In the genomic region with DNA sequence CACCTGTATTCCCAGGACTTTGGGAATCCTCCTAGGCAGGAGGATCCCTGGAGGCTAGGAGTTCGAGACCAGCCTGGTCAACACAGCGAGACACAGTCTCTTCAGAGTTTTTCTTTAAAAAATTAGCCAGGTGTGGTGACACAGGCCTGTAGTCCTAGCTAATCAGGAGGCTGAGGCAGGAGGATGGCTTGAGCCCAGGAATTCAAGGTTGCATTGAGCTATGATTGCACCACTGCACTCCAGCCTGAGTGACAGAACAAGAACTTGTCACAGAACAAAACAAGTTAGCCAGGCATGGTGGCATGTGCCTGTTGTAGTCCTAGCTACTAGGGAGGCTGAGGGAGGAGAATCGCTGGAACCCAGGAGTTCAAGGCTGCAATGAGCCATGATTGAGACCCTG, we compare ENCODE assay signal across 16 cellular contexts. TPM values are rescaled to one million over a fixed set of nuclear protein-coding genes. Genes with fewer than 3 reads are reported as not detected.
DNase-seq lines count a peak whose midpoint lies in the region; ATAC-seq and TF ChIP-seq lines count a peak whose summit lies in the region.
"Had no signal": no experiment of that assay in that cellular context is flagged by ENCODE, and none has a peak within 500 bp of the region (broad histone marks: within the 10 kb centered on the region; RNA-seq: fewer than 3 reads in every experiment).

No MANE protein-coding gene starts in this region.

- H4K8ac ChIP-seq in mesenchymal stem cell (ENCODE audit: low read length): no peak overlapping the region

- peaks cover 37% of the 10 kb centered on the region for H3K4me1 Mint-ChIP-seq in MCF 10A (ENCODE audit: insufficient read depth, unreplicated experiment)

- H3K4ac ChIP-seq in mesenchymal stem cell (ENCODE audit: low read depth in 1 of 2, low read length in 2 of 2): no peak overlapping the region

- in situ Hi-C loops in mammary epithelial cell (cut with MboI; ENCODE audit: low sequenced_read_pairs in 2 of 2): no loop called here

- no peak for TF ChIP-seq POLR2A in body of pancreas (IDR thresholded peaks at IDR 0.05)

- H2AFZ ChIP-seq in mammary epithelial cell (ENCODE audit: low read depth, low read length) (no peak overlapping the region), mesenchymal stem cell (ENCODE audit: low read depth, low read length) (no peak overlapping the region)

- H3K4me1 ChIP-seq in mammary epithelial cell (ENCODE audit: insufficient read depth, low read length) (peaks cover 16% of the 10 kb centered on the region), body of pancreas (peaks cover 50% of the 10 kb centered on the region), mesenchymal stem cell (ENCODE audit: control insufficient read depth, insufficient read depth, low read depth, low read length) (peaks cover 36% of the 10 kb centered on the region), SJCRH30 (peaks cover 18% of the 10 kb centered on the region)

- H3K4me3 ChIP-seq in mammary epithelial cell (replicated peaks in 1 of 3; ENCODE audit: insufficient read depth in 1 of 3, low read depth in 2 of 3, low read length in 3 of 3): no peak overlapping the region
- H3K4me3 ChIP-seq in body of pancreas: no peak overlapping the region
- H3K4me3 ChIP-seq in mesenchymal stem cell (ENCODE audit: insufficient read depth in 1 of 2, low read depth in 1 of 2, low read length in 2 of 2): no peak overlapping the region
- no peak overlapping the region for H3K4me3 ChIP-seq in SJCRH30
- H3K4me3 ChIP-seq: SJSA1 had no signal

- BruUV-seq in MCF 10A (replicated peaks; lab: Mats Ljungman, UMichigan): no TSS peak
- BruUV-seq in mammary epithelial cell (replicated peaks; lab: Mats Ljungman, UMichigan): no TSS peak

- H3K18ac ChIP-seq in mesenchymal stem cell (ENCODE audit: low read depth in 1 of 2, low read length in 2 of 2): no peak overlapping the region

- TF ChIP-seq CTCF in MCF 10A (IDR thresholded peaks at IDR 0.05; ENCODE audit: unreplicated experiment) (no peak), mammary epithelial cell (conservative IDR thresholded peaks at IDR 0.05 in 1 of 2, IDR thresholded peaks at IDR 0.05 in 1 of 2; ENCODE audit: extremely low read depth in 1 of 2, insufficient read depth in 1 of 2, low read depth in 1 of 2, low read length in 2 of 2) (no peak), body of pancreas (IDR thresholded peaks at IDR 0.05) (no peak)

- H3K4me3 Mint-ChIP-seq in MCF 10A (ENCODE audit: unreplicated experiment): no peak overlapping the region
- H3K4me3 Mint-ChIP-seq: CD4-positive, alpha-beta memory T cell had no signal

- intact Hi-C loops in MCF 10A (cut with micrococcal nuclease): loop anchor here (5.0 kb wide), 1 partner anchor 136 kb away; a partner anchor contains a TSS
- intact Hi-C loops in mammary epithelial cell (cut with micrococcal nuclease): no loop called here
- intact Hi-C loops in body of pancreas (cut with DNase I): loop anchor here (5.0 kb wide), 1 partner anchor 36 kb away; no protein-coding TSS in a partner anchor

- H2BK15ac ChIP-seq in mesenchymal stem cell (ENCODE audit: low read depth, poor library complexity, severe bottlenecking): no peak overlapping the region

- H3K9me3 ChIP-seq in mammary epithelial cell (replicated peaks; ENCODE audit: insufficient read depth, low read length): no peaks in the 10 kb centered on the region
- H3K9me3 ChIP-seq in body of pancreas: no peaks in the 10 kb centered on the region
- no peaks in the 10 kb centered on the region for H3K9me3 ChIP-seq in mesenchymal stem cell (ENCODE audit: control insufficient read depth, low read length)
- H3K9me3 ChIP-seq in SJCRH30 (replicated peaks): no peaks in the 10 kb centered on the region
- H3K9me3 ChIP-seq: SJSA1 had no signal

- H4K91ac ChIP-seq in mesenchymal stem cell (ENCODE audit: low read length): no peak overlapping the region

- dilution Hi-C loops in mammary epithelial cell (cut with HindIII; ENCODE audit: low sequenced_read_pairs): loop anchor here (10.0 kb wide), 1 partner anchor 48 kb away; a partner anchor contains a TSS

- H3K4me2 ChIP-seq in mammary epithelial cell (ENCODE audit: insufficient read depth, low read depth, low read length) (no peak overlapping the region), mesenchymal stem cell (ENCODE audit: low read length, poor library complexity, severe bottlenecking) (no peak overlapping the region)

- no peaks in the 10 kb centered on the region for H3K79me2 ChIP-seq in mammary epithelial cell (ENCODE audit: insufficient read depth, low read length)

- H3K79me1 ChIP-seq in mesenchymal stem cell (replicated peaks; ENCODE audit: low read length, poor library complexity, severe bottlenecking): no peaks in the 10 kb centered on the region

- ATAC-seq in body of pancreas: no peak
- ATAC-seq: PC-3 had no signal

- no peak overlapping the region for H2BK5ac ChIP-seq in mesenchymal stem cell (ENCODE audit: low read depth, low read length, poor library complexity, severe bottlenecking)

- peak overlapping the region; percentile 27 for H2AK5ac ChIP-seq in mesenchymal stem cell (ENCODE audit: low read length, severe bottlenecking)

- POLR2A ChIA-PET in MCF 10A (lab: Yijun Ruan, JAX): no interaction called here

- CTCF ChIA-PET in MCF 10A (lab: Yijun Ruan, JAX) (interaction anchor here (5.2 to 9.0 kb wide), 2 partner anchors 12 to 53 kb away, joined by 22 to 118 read pairs; a partner anchor contains a TSS), mammary epithelial cell (lab: Charles Lee; ENCODE audit: low non-redundant PET) (no interaction called here)

- H3K27ac ChIP-seq in mammary epithelial cell (ENCODE audit: insufficient read depth, low read depth, low read length) (no peak overlapping the region), body of pancreas (peak overlapping the region in 3 of 4 donors; percentile 9 to 93 (median 19)), mesenchymal stem cell (ENCODE audit: low read length, poor library complexity, severe bottlenecking) (no peak overlapping the region), SJCRH30 (no peak overlapping the region)
- H3K27ac ChIP-seq: SJSA1 had no signal

- H3K27me3 ChIP-seq in mammary epithelial cell (ENCODE audit: insufficient read depth, low read length) (no peaks in the 10 kb centered on the region), body of pancreas (no peaks in the 10 kb centered on the region), mesenchymal stem cell (ENCODE audit: control insufficient read depth in 1 of 2, insufficient read depth in 1 of 2, low read length in 2 of 2) (no peaks in the 10 kb centered on the region), SJCRH30 (no peaks in the 10 kb centered on the region)
- H3K27me3 ChIP-seq: SJSA1 had no signal

- H3K36me3 ChIP-seq in mammary epithelial cell (ENCODE audit: insufficient read depth, low read length) (peaks cover 2% of the 10 kb centered on the region), body of pancreas (replicated peaks in 1 of 2; ENCODE audit: insufficient read depth in 1 of 2, low read depth in 2 of 2) (no peaks in the 10 kb centered on the region), mesenchymal stem cell (ENCODE audit: control insufficient read depth in 1 of 2, insufficient read depth in 2 of 2, low read depth in 1 of 2, low read length in 2 of 2) (peaks cover 0 to 7% of the 10 kb centered on the region in 2 experiments), SJCRH30 (no peaks in the 10 kb centered on the region; the same call in 1 of the 2 replicates)
- H3K36me3 ChIP-seq: SJSA1 had no signal

- no peak overlapping the region for H3K9ac ChIP-seq in mammary epithelial cell (ENCODE audit: insufficient read depth, low read length)
- H3K9ac ChIP-seq in mesenchymal stem cell (ENCODE audit: low read length): no peak overlapping the region

- DNase-seq in MCF 10A (ENCODE audit: unreplicated experiment) (no peak), mammary epithelial cell (no peak), body of pancreas (peak in 3 of 4 donors; percentile 26 to 71 (median 39)), mesenchymal stem cell (no peak), ecto neural progenitor cell (ENCODE audit: low spot score) (no peak), NCI-H128 (lab: John Stamatoyannopoulos, UW; ENCODE audit: unreplicated experiment) (no peak), NCI-H2081 (lab: John Stamatoyannopoulos, UW) (no peak), SJCRH30 (no peak)
- DNase-seq: CD4-positive, alpha-beta memory T cell; Kasumi-1; NCI-H1105 treated with DMSO at 0.1 percent for 48 hours; NCI-H187 treated with DMSO at 0.1 percent for 48 hours; NCI-H345; NCI-H524 treated with DMSO at 0.1 percent for 48 hours; PC-3 had no signal

- peak overlapping the region; percentile 64 for H3K27ac Mint-ChIP-seq in MCF 10A (ENCODE audit: low read depth, unreplicated experiment)
- H3K27ac Mint-ChIP-seq: CD4-positive, alpha-beta memory T cell had no signal

- 100% methylated on average over 2 of the region's 3 CpGs for WGBS in mammary epithelial cell (ENCODE audit: low coverage, missing lambda C conversion rate)
- 88 to 92% methylated on average over 3 of the region's 3 CpGs for WGBS in body of pancreas, 2 donors
- 93% methylated on average over 3 of the region's 3 CpGs for WGBS in mesenchymal stem cell

- H3K14ac ChIP-seq in mesenchymal stem cell (ENCODE audit: low read length in 2 of 2): no peak overlapping the region

- no peak overlapping the region for H2BK120ac ChIP-seq in mesenchymal stem cell (ENCODE audit: low read depth, low read length)

- H3K36me3 Mint-ChIP-seq in MCF 10A (ENCODE audit: insufficient read depth, unreplicated experiment): peaks cover 68% of the 10 kb centered on the region
- H3K36me3 Mint-ChIP-seq: CD4-positive, alpha-beta memory T cell had no signal

- no peaks in the 10 kb centered on the region for H3K9me3 Mint-ChIP-seq in MCF 10A (ENCODE audit: unreplicated experiment)

- no peak overlapping the region for H2BK12ac ChIP-seq in mesenchymal stem cell (ENCODE audit: low read length in 2 of 2)

- no peaks in the 10 kb centered on the region for H3K27me3 Mint-ChIP-seq in MCF 10A (ENCODE audit: insufficient read depth, unreplicated experiment)

- no peaks in the 10 kb centered on the region for H4K20me1 ChIP-seq in mammary epithelial cell (ENCODE audit: insufficient read depth, low read length)

- no peak overlapping the region for H3K23ac ChIP-seq in mesenchymal stem cell (ENCODE audit: low read length in 2 of 2)

RNA-seq across cellular contexts. Expression of a gene that starts 24.8 kb away (rescaled TPM):
- 42.2 and 46.4 TPM in 2 replicates for total RNA-seq in MCF 10A (2022)
- 10 to 100 TPM; 36.3 to 38.5 TPM for total RNA-seq in mammary epithelial cell
- polyA plus RNA-seq in mammary epithelial cell: 28.3 TPM
- polyA minus RNA-seq in mammary epithelial cell: 30.4 TPM
- total RNA-seq in body of pancreas: 10 to 100 TPM; 21.3 to 27.0 TPM
- 25.9 TPM for polyA plus RNA-seq in mesenchymal stem cell (2013, experiment 1 of 2)
- polyA plus RNA-seq in mesenchymal stem cell (2013, experiment 2 of 2): 26.3 TPM
- total RNA-seq in SJCRH30 (2014; rRNA removed; shearing (Covaris generic)): 42.3 and 48.1 TPM in 2 replicates

RNA-seq across cellular contexts. Expression of a gene that starts 36.5 kb away (rescaled TPM):
- total RNA-seq in MCF 10A (2022): 99.4 and 108 TPM in 2 replicates
- 10 to 100 TPM; 13.5 to 83.9 TPM for total RNA-seq in mammary epithelial cell
- polyA plus RNA-seq in mammary epithelial cell: 54.1 TPM
- polyA minus RNA-seq in mammary epithelial cell: 21.9 TPM
- 10 to 100 TPM; 71.2 to 85.6 TPM for total RNA-seq in body of pancreas
- polyA plus RNA-seq in mesenchymal stem cell (2013, experiment 1 of 2): 99.9 TPM
- polyA plus RNA-seq in mesenchymal stem cell (2013, experiment 2 of 2): 97.1 TPM
- total RNA-seq in SJCRH30 (2014; rRNA removed; shearing (Covaris generic)): 54.9 and 84.7 TPM in 2 replicates

RNA-seq across cellular contexts. Expression of a gene that starts 48.3 kb away (rescaled TPM):
- total RNA-seq in MCF 10A (2022) (209 and 293 TPM in 2 replicates), mammary epithelial cell (100 to 1,000 TPM in 1 of 2 donors, 10 to 100 TPM in 1; 80.7 to 113 TPM), body of pancreas (100 to 1,000 TPM; 130 to 163 TPM)
- polyA plus RNA-seq in mammary epithelial cell: 49.6 TPM
- 62.4 TPM for polyA minus RNA-seq in mammary epithelial cell
- 2.5 TPM for polyA plus RNA-seq in mesenchymal stem cell (2013, experiment 1 of 2)
- polyA plus RNA-seq in mesenchymal stem cell (2013, experiment 2 of 2): 2.5 TPM
- total RNA-seq in SJCRH30 (2014; rRNA removed; shearing (Covaris generic)): 0.10 and 0.16 TPM in 2 replicates
- polyA plus RNA-seq: CD4-positive, alpha-beta memory T cell had no signal

Comparison
In these comparisons a context has a peak if more than half of its experiments do, and no peak if none do; other contexts are left out.
1. DNase-seq: peak in body of pancreas (3 of 4); none in MCF 10A (single experiment), mammary epithelial cell (single experiment), mesenchymal stem cell (single experiment), ecto neural progenitor cell (single experiment), NCI-H128 (single experiment), NCI-H2081 (0 of 2) and SJCRH30 (0 of 2).
2. H3K27ac ChIP-seq: peak in body of pancreas (3 of 4); none in mammary epithelial cell (single experiment), mesenchymal stem cell (single experiment) and SJCRH30 (single experiment).
3. RNA of a gene that starts 48.3 kb away (total RNA-seq): 209 to 293 TPM in MCF 10A, 130 to 163 TPM in body of pancreas and 80.7 to 113 TPM in mammary epithelial cell; 0.10 to 0.16 TPM in SJCRH30; every median in the first group is over 10 times any median in the second.